34 cellular contexts compared by ENCODE assay signal in the genomic region with DNA sequence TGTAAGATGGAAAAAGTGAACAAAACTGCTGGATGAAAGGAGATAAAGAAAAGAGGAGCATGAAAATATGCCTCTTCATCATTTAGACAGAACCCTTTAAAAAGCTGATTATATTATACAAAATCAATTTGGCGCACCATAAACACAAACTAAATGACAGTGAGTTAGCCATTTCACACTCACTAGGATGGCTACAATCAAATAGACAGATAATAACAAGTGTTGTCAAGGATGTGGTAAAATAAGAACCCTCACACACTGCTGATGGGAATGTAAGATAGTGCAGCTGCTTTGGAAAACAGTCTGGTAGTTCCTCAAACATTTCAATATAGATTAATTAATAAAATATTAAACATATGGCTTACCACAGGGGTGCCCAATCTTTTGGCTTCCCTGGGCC.
"Had no signal": no experiment of that assay in that cellular context is flagged by ENCODE, and none has a peak within 500 bp of the region (broad histone marks: within the 10 kb centered on the region; RNA-seq: fewer than 3 reads in every experiment).

No MANE protein-coding gene starts in this region.

- H3K27me3 ChIP-seq: adrenal gland, ascending aorta, body of pancreas, brain microvascular endothelial cell, breast epithelium, cardiac muscle cell had no signal

- H3K4me1 ChIP-seq: adrenal gland, ascending aorta, body of pancreas, breast epithelium had no signal

- DNase-seq: activated effector memory CD4-positive, alpha-beta T cell treated with anti-CD3 and anti-CD28 coated beads, Interleukin-2, amount 50 U/mL, for 16 hours; activated effector memory CD4-positive, alpha-beta T cell treated with Interleukin-2 at 50 U/mL for 16 hours; activated gamma-delta T cell; activated gamma-delta T cell treated with Interleukin-2 at 50 U/mL for 16 hours; activated naive CD4-positive, alpha-beta T cell; activated naive CD4-positive, alpha-beta T cell treated with anti-CD3 and anti-CD28 coated beads for 36 hours; activated naive CD4-positive, alpha-beta T cell treated with anti-CD3 and anti-CD28 coated beads, Interleukin-2, amount 10 ng/mL, durations not matched to agents 7 days and 5 days; activated naive CD4-positive, alpha-beta T cell treated with anti-CD3 and anti-CD28 coated beads, Interleukin-2, amount 50 U/mL, for 16 hours; activated naive CD4-positive, alpha-beta T cell treated with Interleukin-2 at 50 U/mL for 16 hours; activated naive CD8-positive, alpha-beta T cell treated with anti-CD3 and anti-CD28 coated beads for 36 hours; activated naive CD8-positive, alpha-beta T cell treated with anti-CD3 and anti-CD28 coated beads, Interleukin-2, amount 10 ng/mL, durations not matched to agents 7 days and 5 days; activated naive CD8-positive, alpha-beta T cell treated with anti-CD3 and anti-CD28 coated beads, Interleukin-2, amount 50 U/mL, for 24 hours; activated T-cell treated with anti-CD3 and anti-CD28 coated beads, Interleukin-2, amount 50 U/mL, for 1 hour; activated T-cell treated with anti-CD3 and anti-CD28 coated beads, Interleukin-2, amount 50 U/mL, for 24 hours; activated T-cell treated with anti-CD3 and anti-CD28 coated beads, Interleukin-2, amount 50 U/mL, for 4 hours; activated T-cell treated with anti-CD3 and anti-CD28 coated beads, Interleukin-2, amount 50 U/mL, for 48 hours; activated T-cell treated with anti-CD3 and anti-CD28 coated beads, Interleukin-2, amount 50 U/mL, for 72 hours; adrenal gland; amniotic stem cell; amygdala; anterior cingulate cortex; aorta; body of pancreas; brain microvascular endothelial cell; caudate nucleus; central memory CD4-positive, alpha-beta T cell; cerebellar nuclear complex had no signal

- H3K36me3 ChIP-seq: adrenal gland, brain microvascular endothelial cell, breast epithelium, cardiac muscle cell had no signal

- H3K9me3 ChIP-seq: adrenal gland, body of pancreas, breast epithelium had no signal

- H3K27ac ChIP-seq: adrenal gland, ascending aorta, body of pancreas, brain microvascular endothelial cell, breast epithelium, cardiac muscle cell had no signal

- FAIRE-seq: astrocyte, bronchial epithelial cell had no signal

- H3K4me3 ChIP-seq: adrenal gland, ascending aorta, body of pancreas, breast epithelium, cardiac muscle cell had no signal

- ATAC-seq: activated naive CD4-positive, alpha-beta T cell treated with anti-CD3 and anti-CD28 coated beads, Interleukin-2, amount 50 U/mL, for 72 hours; activated naive CD8-positive, alpha-beta T cell treated with anti-CD3 and anti-CD28 coated beads, Interleukin-2, amount 50 U/mL, for 24 hours; activated T-cell treated with anti-CD3 and anti-CD28 coated beads, Interleukin-2, amount 50 U/mL, for 4 hours; activated T-cell treated with anti-CD3 and anti-CD28 coated beads, Interleukin-2, amount 50 U/mL, for 72 hours; activated T-helper 17 cell treated with anti-CD3 and anti-CD28 coated beads, Interleukin-2, amount 50 U/mL, for 72 hours; body of pancreas had no signal
